ENCODE assay signal across 13 cellular contexts in the genomic region with DNA sequence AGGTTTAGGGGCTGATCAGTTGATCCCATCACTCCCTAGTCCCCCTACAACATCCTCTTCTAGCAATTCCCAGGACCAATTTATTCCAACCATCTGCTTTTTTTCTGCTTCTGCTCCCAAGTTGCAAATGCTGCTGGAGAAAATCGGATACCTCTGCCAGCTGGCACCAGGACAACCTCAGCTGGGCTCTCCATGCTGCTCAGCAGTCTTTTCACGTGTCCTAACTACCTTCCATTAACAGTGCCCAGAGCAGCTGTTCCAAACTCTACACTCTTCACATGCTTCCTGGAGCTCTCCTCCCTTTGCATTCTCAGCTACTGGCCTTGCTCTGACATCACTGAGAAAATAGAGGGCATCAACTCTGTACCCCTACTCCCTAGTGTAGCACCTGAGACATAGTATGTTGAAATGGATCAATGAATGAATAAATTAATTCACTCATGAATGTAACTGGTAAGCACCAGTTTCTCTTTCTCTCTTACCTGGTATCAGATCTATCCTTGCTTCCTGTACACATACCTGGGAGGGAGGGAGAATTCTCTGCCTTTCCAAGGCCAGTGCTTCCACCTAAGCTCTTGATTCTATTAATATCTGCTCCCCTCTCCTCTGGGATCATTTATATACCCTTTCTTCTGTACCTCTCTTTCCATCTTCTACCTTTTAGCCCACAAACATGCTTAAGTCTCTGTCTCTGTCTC.
DNase-seq lines count a peak whose midpoint lies in the region; ATAC-seq and TF ChIP-seq lines count a peak whose summit lies in the region.
"Had no signal": no experiment of that assay in that cellular context is flagged by ENCODE, and none has a peak within 500 bp of the region (broad histone marks: within the 10 kb centered on the region; RNA-seq: fewer than 3 reads in every experiment).

No MANE protein-coding gene starts in this region.

- DNase-seq in BE2C (peak; percentile 68), NCI-H1105 treated with DMSO at 0.1 percent for 48 hours (lab: John Stamatoyannopoulos, UW) (peak; percentile 83), adrenal gland (peak; percentile 42 to 80 (median 63)), left lobe of liver (ENCODE audit: low spot score) (peak; percentile 74), sigmoid colon (no peak)
- DNase-seq in effector CD8-positive, alpha-beta T cell (lab: John Stamatoyannopoulos, UW): no peak
- no peak for DNase-seq in stimulated activated CD4-positive, alpha-beta T cell treated with anti-CD3 and anti-CD28 coated beads, Interleukin-12 subunit alpha, Interleukin-12 subunit beta, amount 100 ng/mL, for 4 hours
- DNase-seq: activated CD4-positive, alpha-beta T cell treated with anti-CD3 and anti-CD28 coated beads for 4 hours; activated T-cell treated with anti-CD3 and anti-CD28 coated beads, Interleukin-2, amount 50 U/mL, for 4 hours; NCI-H1436 treated with DMSO at 0.1 percent for 48 hours; T-helper 2 cell; upper lobe of right lung had no signal

- no peak overlapping the region for H3K4me3 ChIP-seq in BE2C (ENCODE audit: low read depth, low read length)
- no peak overlapping the region for H3K4me3 ChIP-seq in adrenal gland
- no peak overlapping the region for H3K4me3 ChIP-seq in sigmoid colon
- H3K4me3 ChIP-seq: upper lobe of right lung had no signal

- TF ChIP-seq CTCF in BE2C (IDR thresholded peaks at IDR 0.05; ENCODE audit: low read depth, low read length) (no peak), adrenal gland (IDR thresholded peaks at IDR 0.05) (no peak), sigmoid colon (IDR thresholded peaks at IDR 0.05) (no peak)

- H3K9me3 ChIP-seq in BE2C (no peaks in the 10 kb centered on the region), adrenal gland (replicated peaks in 1 of 3) (no peaks in the 10 kb centered on the region), sigmoid colon (no peaks in the 10 kb centered on the region)
- H3K9me3 ChIP-seq: upper lobe of right lung had no signal

- intact Hi-C loops in adrenal gland (cut with DNase I) (no loop called here), sigmoid colon (cut with DNase I) (no loop called here)

- H3K27me3 ChIP-seq in BE2C: no peaks in the 10 kb centered on the region
- H3K27me3 ChIP-seq in adrenal gland: no peaks in the 10 kb centered on the region
- no peaks in the 10 kb centered on the region for H3K27me3 ChIP-seq in sigmoid colon
- H3K27me3 ChIP-seq: upper lobe of right lung had no signal

- TF ChIP-seq EP300 in sigmoid colon (IDR thresholded peaks at IDR 0.05): no peak

- TF ChIP-seq POLR2A in adrenal gland (IDR thresholded peaks at IDR 0.05): no peak
- no peak for TF ChIP-seq POLR2A in sigmoid colon (IDR thresholded peaks at IDR 0.05)

- no peak overlapping the region for H3K27ac ChIP-seq in adrenal gland
- no peak overlapping the region for H3K27ac ChIP-seq in sigmoid colon
- H3K27ac ChIP-seq: upper lobe of right lung had no signal

- peaks cover 23% of the 10 kb centered on the region for H3K4me1 ChIP-seq in BE2C
- H3K4me1 ChIP-seq in adrenal gland (replicated peaks in 1 of 2): no peaks in the 10 kb centered on the region
- no peaks in the 10 kb centered on the region for H3K4me1 ChIP-seq in sigmoid colon
- H3K4me1 ChIP-seq: upper lobe of right lung had no signal

- no peaks in the 10 kb centered on the region for H3K36me3 ChIP-seq in BE2C
- no peaks in the 10 kb centered on the region for H3K36me3 ChIP-seq in adrenal gland (replicated peaks in 1 of 2)
- H3K36me3 ChIP-seq in sigmoid colon: no peaks in the 10 kb centered on the region
- H3K36me3 ChIP-seq: upper lobe of right lung had no signal

- ATAC-seq in left lobe of liver (peak; percentile 88), GM18867 (IDR thresholded peaks at IDR 0.05; ENCODE audit: unreplicated experiment) (no peak)

- WGBS in adrenal gland, 4 donors: 13 to 24% (median 19%) methylated on average over 2 of the region's 2 CpGs
- 5 to 51% methylated on average over 2 of the region's 2 CpGs for WGBS in sigmoid colon, 2 donors

Comparison
In these comparisons a context has a peak if more than half of its experiments do, and no peak if none do; other contexts are left out.
1. DNase-seq: peak in BE2C (single experiment), NCI-H1105 treated with DMSO at 0.1 percent for 48 hours (single experiment), adrenal gland (7 of 7) and left lobe of liver (single experiment); none in effector CD8-positive, alpha-beta T cell (single experiment), stimulated activated CD4-positive, alpha-beta T cell treated with anti-CD3 and anti-CD28 coated beads, Interleukin-12 subunit alpha, Interleukin-12 subunit beta, amount 100 ng/mL, for 4 hours (single experiment) and sigmoid colon (single experiment).